36 cellular contexts compared by ENCODE assay signal in the genomic region with DNA sequence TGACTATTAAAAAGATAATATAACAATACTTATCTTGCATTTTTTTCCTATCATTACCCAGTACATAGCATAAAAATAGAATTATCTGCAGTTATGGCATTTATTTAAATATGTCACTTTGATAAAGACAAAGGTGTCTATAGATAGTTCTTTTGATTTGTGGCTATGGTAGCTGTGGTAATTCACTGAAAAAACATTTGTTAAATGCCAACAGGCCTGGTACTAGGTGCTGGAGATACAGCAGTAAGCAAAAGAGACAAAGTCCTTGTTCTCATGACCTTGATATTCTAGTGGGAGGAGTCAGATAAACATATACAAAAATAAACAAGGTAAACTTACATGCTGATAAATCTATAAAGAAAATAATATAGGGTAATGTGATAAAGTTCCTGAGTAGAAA. TPM values are rescaled to one million over a fixed set of nuclear protein-coding genes. Genes with fewer than 3 reads are reported as not detected.
"Had no signal": no experiment of that assay in that cellular context is flagged by ENCODE, and none has a peak within 500 bp of the region (broad histone marks: within the 10 kb centered on the region; RNA-seq: fewer than 3 reads in every experiment).

No MANE protein-coding gene starts in this region.

- H3K36me3 ChIP-seq: MG63 had no signal

- H3K4me3 ChIP-seq: MG63 had no signal

- H3K4me2 ChIP-seq: KMS-11 had no signal

- H3K9ac ChIP-seq: KMS-11 had no signal

- H3K27me3 ChIP-seq: MG63 had no signal

- H3K27ac ChIP-seq: KMS-11 had no signal

- DNase-seq: Kasumi-1, KG1, MG63, MM.1S, MV-4-11, NCI-H1048, NCI-H1092, NCI-H1092 treated with DMSO at 0.1 percent for 48 hours, NCI-H1105, NCI-H1105 treated with DMSO at 0.1 percent for 48 hours, NCI-H1417, NCI-H1417 treated with DMSO at 0.1 percent for 48 hours, NCI-H1436, NCI-H1436 treated with DMSO at 0.1 percent for 48 hours, NCI-H146, NCI-H1694, NCI-H1694 treated with DMSO at 0.1 percent for 48 hours, NCI-H187, NCI-H187 treated with DMSO at 0.1 percent for 48 hours, NCI-H1930, NCI-H2029, NCI-H2029 treated with DMSO at 0.1 percent for 48 hours, NCI-H2081, NCI-H2081 treated with DMSO at 0.1 percent for 48 hours, NCI-H2107, NCI-H2171, NCI-H2171 treated with DMSO at 0.1 percent for 48 hours, NCI-H2227 treated with DMSO at 0.1 percent for 48 hours, NCI-H226, NCI-H345, NCI-H446, NCI-H446 treated with DMSO at 0.1 percent for 48 hours, NCI-H510A had no signal

- H3K9me3 ChIP-seq: MG63 had no signal

RNA-seq across cellular contexts. Expression of a gene that starts 44.7 kb away (rescaled TPM):
- total RNA-seq: M059J, NCI-H460 had no signal
